8 cellular contexts compared by ENCODE assay signal in the genomic region with DNA sequence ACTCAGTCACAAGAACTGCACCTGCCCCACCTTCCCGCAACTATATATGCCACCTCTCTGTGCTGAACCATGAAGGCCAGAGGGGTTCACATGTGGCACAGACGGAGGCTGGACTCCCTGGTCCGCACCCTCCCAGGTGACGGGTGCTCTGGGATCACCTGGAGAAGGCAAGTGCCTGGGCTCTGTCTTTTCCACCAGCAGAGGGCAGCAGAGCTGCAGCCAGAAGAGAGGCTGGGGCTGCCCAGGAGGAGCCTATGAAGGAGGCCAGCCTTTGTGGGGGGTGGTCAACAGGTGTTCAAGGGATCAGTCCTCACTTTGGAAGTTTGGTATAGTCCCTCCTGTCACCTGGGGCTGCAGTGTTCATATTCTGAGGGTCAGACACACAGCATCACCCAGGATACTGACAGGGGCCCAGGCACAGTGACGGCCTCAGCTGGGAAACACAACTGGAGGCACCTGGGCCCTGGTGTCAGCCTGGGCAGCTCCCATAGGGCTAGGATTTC. TPM values are rescaled to one million over a fixed set of nuclear protein-coding genes. Genes with fewer than 3 reads are reported as not detected.
DNase-seq lines count a peak whose midpoint lies in the region; ATAC-seq and TF ChIP-seq lines count a peak whose summit lies in the region.

No MANE protein-coding gene starts in this region.

- H3K4me3 ChIP-seq in esophagus muscularis mucosa, result no peak overlapping the region

- no peak overlapping the region for H3K27ac Mint-ChIP-seq in activated CD8-positive, alpha-beta memory T cell treated with anti-CD3 and anti-CD28 coated beads, Interleukin-2, amount 10 ng/mL, durations not matched to agents 7 days and 5 days
- no peak overlapping the region for H3K27ac Mint-ChIP-seq in natural killer cell treated with Interleukin-12 subunit alpha and Interleukin-12 subunit beta and Interleukin-15 and Interleukin-18, amount 100 ng/mL, for 72 hours

- no peak for TF ChIP-seq POLR2A in esophagus muscularis mucosa (IDR thresholded peaks at IDR 0.05; ENCODE audit: low read depth)

- peaks cover 10% of the 10 kb centered on the region for H3K4me1 Mint-ChIP-seq in activated CD8-positive, alpha-beta memory T cell treated with anti-CD3 and anti-CD28 coated beads, Interleukin-2, amount 10 ng/mL, durations not matched to agents 7 days and 5 days
- peaks cover 7 to 30% of the 10 kb centered on the region in 2 donors for H3K4me1 Mint-ChIP-seq in natural killer cell treated with Interleukin-12 subunit alpha and Interleukin-12 subunit beta and Interleukin-15 and Interleukin-18, amount 100 ng/mL, for 72 hours (ENCODE audit: low read depth in 2 of 2)

- peaks cover 0 to 31% (median 4%) of the 10 kb centered on the region in 4 donors for H3K27me3 ChIP-seq in esophagus muscularis mucosa

- no peaks in the 10 kb centered on the region for H3K4me1 ChIP-seq in esophagus muscularis mucosa

- DNase-seq in NK-92 treated with Interleukin-12 subunit alpha and Interleukin-12 subunit beta, amount 100 ng/mL, for 24 hours (lab: John Stamatoyannopoulos, UW), result peak; percentile 19
- DNase-seq in NK-92 (lab: John Stamatoyannopoulos, UW; ENCODE audit: unreplicated experiment), result no peak
- peak; percentile 1 for DNase-seq in NCI-H2196 treated with DMSO at 0.1 percent for 48 hours (lab: John Stamatoyannopoulos, UW; ENCODE audit: unreplicated experiment)
- DNase-seq in activated CD8-positive, alpha-beta memory T cell treated with anti-CD3 and anti-CD28 coated beads, Interleukin-2, amount 10 ng/mL, durations not matched to agents 7 days and 5 days, result peak; percentile 77
- DNase-seq in esophagus muscularis mucosa (ENCODE audit: extremely low spot score), result peak; percentile 91
- DNase-seq in natural killer cell treated with Interleukin-12 subunit alpha and Interleukin-12 subunit beta and Interleukin-15 and Interleukin-18, amount 100 ng/mL, for 72 hours (ENCODE audit: low spot score), result peak; percentile 73
- peak; percentile 13 to 64 (median 46) for DNase-seq in stimulated activated naive CD4-positive, alpha-beta T cell (lab: John Stamatoyannopoulos, UW)

- peaks cover 26% of the 10 kb centered on the region for H3K27me3 Mint-ChIP-seq in activated CD8-positive, alpha-beta memory T cell treated with anti-CD3 and anti-CD28 coated beads, Interleukin-2, amount 10 ng/mL, durations not matched to agents 7 days and 5 days
- H3K27me3 Mint-ChIP-seq in natural killer cell treated with Interleukin-12 subunit alpha and Interleukin-12 subunit beta and Interleukin-15 and Interleukin-18, amount 100 ng/mL, for 72 hours, result no peaks in the 10 kb centered on the region

- TF ChIP-seq EP300 in esophagus muscularis mucosa (IDR thresholded peaks at IDR 0.05), result no peak

- peak; percentile 90 for ATAC-seq in activated CD8-positive, alpha-beta memory T cell treated with anti-CD3 and anti-CD28 coated beads, Interleukin-2, amount 10 ng/mL, durations not matched to agents 7 days and 5 days
- ATAC-seq in natural killer cell treated with Interleukin-12 subunit alpha and Interleukin-12 subunit beta and Interleukin-15 and Interleukin-18, amount 100 ng/mL, for 72 hours, result peak; percentile 68 to 80
- no peak for ATAC-seq in GM19455 (IDR thresholded peaks at IDR 0.05; ENCODE audit: unreplicated experiment)

- intact Hi-C loops in esophagus muscularis mucosa (cut with DNase I), result loop anchor here (5.0 kb wide), 1 partner anchor 109 kb away; no protein-coding TSS in a partner anchor

- TF ChIP-seq CTCF in esophagus muscularis mucosa (IDR thresholded peaks at IDR 0.05), result peak; percentile 73 to 82 (median 75)

- CTCF ChIA-PET in activated CD8-positive, alpha-beta memory T cell treated with anti-CD3 and anti-CD28 coated beads, Interleukin-2, amount 10 ng/mL, durations not matched to agents 7 days and 5 days (lab: Charles Lee), result interaction anchor here (0.9 to 15.3 kb wide), 22 partner anchors 9 to 119 kb away, joined by 3 to 392 read pairs (median 10); a partner anchor contains a TSS

- no peak overlapping the region for H3K4me3 Mint-ChIP-seq in activated CD8-positive, alpha-beta memory T cell treated with anti-CD3 and anti-CD28 coated beads, Interleukin-2, amount 10 ng/mL, durations not matched to agents 7 days and 5 days
- H3K4me3 Mint-ChIP-seq in natural killer cell treated with Interleukin-12 subunit alpha and Interleukin-12 subunit beta and Interleukin-15 and Interleukin-18, amount 100 ng/mL, for 72 hours, result no peak overlapping the region

- H3K9me3 Mint-ChIP-seq in activated CD8-positive, alpha-beta memory T cell treated with anti-CD3 and anti-CD28 coated beads, Interleukin-2, amount 10 ng/mL, durations not matched to agents 7 days and 5 days (ENCODE audit: low read depth), result no peaks in the 10 kb centered on the region
- H3K9me3 Mint-ChIP-seq in natural killer cell treated with Interleukin-12 subunit alpha and Interleukin-12 subunit beta and Interleukin-15 and Interleukin-18, amount 100 ng/mL, for 72 hours, result no peaks in the 10 kb centered on the region

- H3K36me3 Mint-ChIP-seq in activated CD8-positive, alpha-beta memory T cell treated with anti-CD3 and anti-CD28 coated beads, Interleukin-2, amount 10 ng/mL, durations not matched to agents 7 days and 5 days, result no peaks in the 10 kb centered on the region
- H3K36me3 Mint-ChIP-seq in natural killer cell treated with Interleukin-12 subunit alpha and Interleukin-12 subunit beta and Interleukin-15 and Interleukin-18, amount 100 ng/mL, for 72 hours, result no peaks in the 10 kb centered on the region

- no peaks in the 10 kb centered on the region for H3K36me3 ChIP-seq in esophagus muscularis mucosa

- WGBS in esophagus muscularis mucosa, result 8% methylated on average over 4 of the region's 5 CpGs

- no peak overlapping the region for H3K27ac ChIP-seq in esophagus muscularis mucosa (replicated peaks in 1 of 4)

- no peaks in the 10 kb centered on the region for H3K9me3 ChIP-seq in esophagus muscularis mucosa

RNA-seq across cellular contexts. Expression of a gene that starts 39.2 kb away (rescaled TPM):
- total RNA-seq in activated CD8-positive, alpha-beta memory T cell treated with anti-CD3 and anti-CD28 coated beads, Interleukin-2, amount 10 ng/mL, durations not matched to agents 7 days and 5 days, result not detected
- 1 to 10 TPM in 1 of 4 donors, under 1 TPM in 2, not detected in 1; 0.39 to 1.3 (median 0.80) TPM for total RNA-seq in esophagus muscularis mucosa
- total RNA-seq in natural killer cell treated with Interleukin-12 subunit alpha and Interleukin-12 subunit beta and Interleukin-15 and Interleukin-18, amount 100 ng/mL, for 72 hours, result 1 to 10 TPM in 1 of 2 donors, not detected in 1; 5.4 TPM
